In genomic region chr1:221435510-221435909, GRCh38 we compare ENCODE assay signal across 8 cellular contexts.
DNase-seq lines count a peak whose midpoint lies in the region; ATAC-seq, FAIRE-seq and TF ChIP-seq lines count a peak whose summit lies in the region.

No MANE protein-coding gene starts in this region.

- H3K9me3 Mint-ChIP-seq in activated T-helper 17 cell treated with anti-CD3 and anti-CD28 coated beads, Interleukin-2, amount 50 U/mL, for 72 hours, result no peaks in the 10 kb centered on the region
- H3K9me3 Mint-ChIP-seq in activated T-cell treated with anti-CD3 and anti-CD28 coated beads, Interleukin-2, amount 50 U/mL, for 24 hours, result no peaks in the 10 kb centered on the region

- no peaks in the 10 kb centered on the region for H3K27me3 ChIP-seq in left ventricle myocardium inferior (ENCODE audit: low read depth)
- no peaks in the 10 kb centered on the region for H3K27me3 ChIP-seq in small intestine (ENCODE audit: control insufficient read depth in 2 of 2, insufficient read depth in 2 of 2, low read length in 2 of 2)

- no peaks in the 10 kb centered on the region for H3K36me3 Mint-ChIP-seq in activated T-helper 17 cell treated with anti-CD3 and anti-CD28 coated beads, Interleukin-2, amount 50 U/mL, for 72 hours (ENCODE audit: low read depth)
- H3K36me3 Mint-ChIP-seq in activated T-cell treated with anti-CD3 and anti-CD28 coated beads, Interleukin-2, amount 50 U/mL, for 24 hours (ENCODE audit: low read depth), result no peaks in the 10 kb centered on the region

- ATAC-seq in HG02973 (IDR thresholded peaks at IDR 0.05; ENCODE audit: unreplicated experiment), result peak; percentile 47
- no peak for ATAC-seq in activated T-helper 17 cell treated with anti-CD3 and anti-CD28 coated beads, Interleukin-2, amount 50 U/mL, for 72 hours (replicated peaks)

- H3K36me3 ChIP-seq in left ventricle myocardium inferior (no peaks in the 10 kb centered on the region), small intestine (ENCODE audit: control insufficient read depth in 2 of 2, insufficient read depth in 2 of 2, low read length in 2 of 2) (no peaks in the 10 kb centered on the region)

- H3K4me3 ChIP-seq in left ventricle myocardium inferior, result no peak overlapping the region
- H3K4me3 ChIP-seq in small intestine (ENCODE audit: low read depth in 1 of 2, low read length in 2 of 2), result no peak overlapping the region

- no peak overlapping the region for H3K4me3 Mint-ChIP-seq in activated T-helper 17 cell treated with anti-CD3 and anti-CD28 coated beads, Interleukin-2, amount 50 U/mL, for 72 hours
- H3K4me3 Mint-ChIP-seq in activated T-cell treated with anti-CD3 and anti-CD28 coated beads, Interleukin-2, amount 50 U/mL, for 24 hours, result no peak overlapping the region

- peak overlapping the region; percentile 5 for H3K27ac ChIP-seq in left ventricle myocardium inferior (replicated peaks)
- H3K27ac ChIP-seq in small intestine (ENCODE audit: low read depth in 1 of 2, low read length in 1 of 2), result no peak overlapping the region

- TF ChIP-seq CTCF in GM12874 (IDR thresholded peaks at IDR 0.05; ENCODE audit: insufficient read depth, low read depth, low read length) (peak; percentile 78), left ventricle myocardium inferior (IDR thresholded peaks at IDR 0.05; ENCODE audit: borderline replicate concordance) (peak; percentile 97)

- DNase-seq in NCI-H2196 (lab: John Stamatoyannopoulos, UW; ENCODE audit: unreplicated experiment) (peak; percentile 52), left ventricle myocardium inferior (no peak), small intestine (peak; percentile 13)
- no peak for DNase-seq in activated T-cell treated with anti-CD3 and anti-CD28 coated beads, Interleukin-2, amount 50 U/mL, for 24 hours

- peaks cover 14% of the 10 kb centered on the region for H3K4me1 Mint-ChIP-seq in activated T-helper 17 cell treated with anti-CD3 and anti-CD28 coated beads, Interleukin-2, amount 50 U/mL, for 72 hours
- H3K4me1 Mint-ChIP-seq in activated T-cell treated with anti-CD3 and anti-CD28 coated beads, Interleukin-2, amount 50 U/mL, for 24 hours (ENCODE audit: low read depth), result peaks cover 38% of the 10 kb centered on the region

- peaks cover 23% of the 10 kb centered on the region for H3K4me1 ChIP-seq in left ventricle myocardium inferior
- H3K4me1 ChIP-seq in small intestine (ENCODE audit: control insufficient read depth in 2 of 2, insufficient read depth in 1 of 2, low read depth in 1 of 2, low read length in 1 of 2), result no peaks in the 10 kb centered on the region

- intact Hi-C loops in left ventricle myocardium inferior (cut with micrococcal nuclease), result loop anchor here (2.0 to 10.0 kb wide), 4 partner anchors 173 to 621 kb away; no protein-coding TSS in a partner anchor

- FAIRE-seq in A204.1 (lab: Jason Lieb, UNC) (peak; percentile 88), small intestine (lab: Jason Lieb, UNC) (no peak)

- H3K27me3 Mint-ChIP-seq in activated T-helper 17 cell treated with anti-CD3 and anti-CD28 coated beads, Interleukin-2, amount 50 U/mL, for 72 hours, result peaks cover 9% of the 10 kb centered on the region
- H3K27me3 Mint-ChIP-seq in activated T-cell treated with anti-CD3 and anti-CD28 coated beads, Interleukin-2, amount 50 U/mL, for 24 hours, result peaks cover 11% of the 10 kb centered on the region

- peak overlapping the region; percentile 34 for H3K27ac Mint-ChIP-seq in activated T-helper 17 cell treated with anti-CD3 and anti-CD28 coated beads, Interleukin-2, amount 50 U/mL, for 72 hours
- no peak overlapping the region for H3K27ac Mint-ChIP-seq in activated T-cell treated with anti-CD3 and anti-CD28 coated beads, Interleukin-2, amount 50 U/mL, for 24 hours

- H3K9me3 ChIP-seq in left ventricle myocardium inferior (replicated peaks), result no peaks in the 10 kb centered on the region
- no peaks in the 10 kb centered on the region for H3K9me3 ChIP-seq in small intestine (ENCODE audit: control insufficient read depth, low read depth)

Comparison
In these comparisons a context has a peak if more than half of its experiments do, and no peak if none do; other contexts are left out.
1. DNase-seq: peak in NCI-H2196 (single experiment) and small intestine (single experiment); none in left ventricle myocardium inferior (single experiment) and activated T-cell treated with anti-CD3 and anti-CD28 coated beads, Interleukin-2, amount 50 U/mL, for 24 hours (single experiment).